In genomic region chr5:80119337-80119736, GRCh38 we compare ENCODE assay signal across 1 cellular context.
TF ChIP-seq lines count a peak whose summit lies in the region.

No MANE protein-coding gene starts in this region.

TF ChIP-seq in H1, 55 proteins besides CTCF, POLR2A, EP300 and RAD21 (continued from another document):
- TF ChIP-seq CHD7 (IDR thresholded peaks at IDR 0.05; ENCODE audit: insufficient replicate concordance, low read length): no peak
- no peak for TF ChIP-seq KDM5A (IDR thresholded peaks at IDR 0.05; ENCODE audit: low read length)
- no peak for TF ChIP-seq RBBP5 (IDR thresholded peaks at IDR 0.05; ENCODE audit: borderline replicate concordance, low read depth, low read length)
- TF ChIP-seq POLR2AphosphoS5 (IDR thresholded peaks at IDR 0.05; ENCODE audit: low read depth, low read length): no peak
- TF ChIP-seq SRF (IDR thresholded peaks at IDR 0.05; ENCODE audit: low read depth, low read length): no peak
TF ChIP-seq in H1: peak in this region for 0.
